In genomic region chr7:79176859-79177477, GRCh38 we compare ENCODE assay signal across 8 cellular contexts.
DNase-seq lines count a peak whose midpoint lies in the region; TF ChIP-seq lines count a peak whose summit lies in the region.

No MANE protein-coding gene starts in this region.

- intact Hi-C loops in tibial artery (cut with DNase I; ENCODE audit: low total_unique reads) (no loop called here), lower leg skin (cut with DNase I; ENCODE audit: low total_unique reads) (no loop called here)

- no peaks in the 10 kb centered on the region for H3K9me3 ChIP-seq in GM23248 (ENCODE audit: low read depth)
- H3K9me3 ChIP-seq in tibial artery, result peaks cover 0 to 4% (median 0%) of the 10 kb centered on the region in 3 donors

- H3K27ac ChIP-seq in GM23248 (no peak overlapping the region), VCaP (no peak overlapping the region), tibial artery (no peak overlapping the region)

- H3F3A ChIP-seq in GM23248 (ENCODE audit: insufficient read depth), result no peaks in the 10 kb centered on the region

- H3K9me2 ChIP-seq in GM23248 (ENCODE audit: insufficient read depth), result no peaks in the 10 kb centered on the region

- TF ChIP-seq CTCF in AG09319 (IDR thresholded peaks at IDR 0.05; ENCODE audit: low read depth, low read length), result peak; percentile 73
- TF ChIP-seq CTCF in VCaP (conservative IDR thresholded peaks at IDR 0.05), result peak; percentile 81
- peak; percentile 48 to 53 for TF ChIP-seq CTCF in tibial artery (IDR thresholded peaks at IDR 0.05)
- TF ChIP-seq CTCF in lower leg skin (IDR thresholded peaks at IDR 0.05), result no peak

- in situ Hi-C loops in GM23248 (cut with MboI), result no loop called here

- H3K9ac ChIP-seq in GM23248, result no peak overlapping the region

- TF ChIP-seq POLR2A in lower leg skin (IDR thresholded peaks at IDR 0.05), result no peak

- 5 to 7% methylated on average over 8 of the region's 8 CpGs for WGBS in GM23248 (ENCODE audit: low coverage in 1 of 2, low lambda C conversion rate in 2 of 2, missing lambda C conversion rate in 2 of 2), 2 experiments
- 14 to 16% methylated on average over 8 of the region's 8 CpGs for WGBS in lower leg skin, 2 donors

- H2AFZ ChIP-seq in GM23248, result peak overlapping the region; percentile 57

- H4K20me1 ChIP-seq in GM23248 (ENCODE audit: insufficient read depth), result no peaks in the 10 kb centered on the region

- H3K27me3 ChIP-seq in GM23248 (replicated peaks; ENCODE audit: insufficient read depth), result no peaks in the 10 kb centered on the region
- H3K27me3 ChIP-seq in tibial artery, result no peaks in the 10 kb centered on the region

- H3K79me2 ChIP-seq in GM23248 (ENCODE audit: insufficient read depth), result no peaks in the 10 kb centered on the region

- H3K4me1 ChIP-seq in GM23248 (ENCODE audit: insufficient read depth) (peaks cover 6% of the 10 kb centered on the region; the same call in 1 of the 2 replicates), tibial artery (no peaks in the 10 kb centered on the region)

- DNase-seq in AG09319 (ENCODE audit: extremely low read depth, low read depth) (peak; percentile 19), GM23248 (peak; percentile 75), NCI-H2029 treated with DMSO at 0.1 percent for 48 hours (lab: John Stamatoyannopoulos, UW) (peak; percentile 16), hepatic stellate cell (ENCODE audit: low spot score) (peak; percentile 1), tibial artery (no peak), lower leg skin (ENCODE audit: low spot score in 2 of 2) (no peak)
- no peak for DNase-seq in activated naive CD4-positive, alpha-beta T cell treated with anti-CD3 and anti-CD28 coated beads, Interleukin-2, amount 50 U/mL, for 16 hours

- no peaks in the 10 kb centered on the region for H3K36me3 ChIP-seq in GM23248 (ENCODE audit: low read depth)
- H3K36me3 ChIP-seq in tibial artery, result no peaks in the 10 kb centered on the region

- H3K4me2 ChIP-seq in GM23248 (ENCODE audit: unreplicated experiment), result peak overlapping the region; percentile 60

- peak overlapping the region; percentile 43 for H3K4me3 ChIP-seq in GM23248
- H3K4me3 ChIP-seq in tibial artery, result no peak overlapping the region
- H3K4me3 ChIP-seq in lower leg skin (ENCODE audit: low read depth, poor library complexity, severe bottlenecking), result no peak overlapping the region

Comparison
In these comparisons a context has a peak if more than half of its experiments do, and no peak if none do; other contexts are left out.
1. DNase-seq: peak in AG09319 (single experiment), GM23248 (single experiment), NCI-H2029 treated with DMSO at 0.1 percent for 48 hours (single experiment) and hepatic stellate cell (single experiment); none in tibial artery (0 of 2), lower leg skin (0 of 2) and activated naive CD4-positive, alpha-beta T cell treated with anti-CD3 and anti-CD28 coated beads, Interleukin-2, amount 50 U/mL, for 16 hours (single experiment).
2. CTCF ChIP-seq: peak in AG09319 (single experiment), VCaP (single experiment) and tibial artery (2 of 2); none in lower leg skin (0 of 3).